In genomic region chr14:88823968-88824313, GRCh38 we compare ENCODE assay signal across 8 cellular contexts. TPM values are rescaled to one million over a fixed set of nuclear protein-coding genes. Genes with fewer than 3 reads are reported as not detected.
DNase-seq lines count a peak whose midpoint lies in the region; ATAC-seq and TF ChIP-seq lines count a peak whose summit lies in the region.

No MANE protein-coding gene starts in this region.

- no peak for DNase-seq in GM06990 (ENCODE audit: extremely low read depth, insufficient read length)
- no peak for DNase-seq in thoracic aorta (ENCODE audit: low spot score)
- DNase-seq in DMS153 treated with DMSO at 0.1 percent for 48 hours (lab: John Stamatoyannopoulos, UW; ENCODE audit: unreplicated experiment), result no peak

- no peaks in the 10 kb centered on the region for H3K4me1 ChIP-seq in iPS-15b (ENCODE audit: control insufficient read depth, insufficient read depth, low read length)
- H3K4me1 ChIP-seq in thoracic aorta (ENCODE audit: control insufficient read depth in 1 of 2, low read depth in 2 of 2), result peaks cover 4 to 18% of the 10 kb centered on the region in 2 donors

- H3K9me3 ChIP-seq in iPS-15b (ENCODE audit: control insufficient read depth, insufficient read depth, low read length), result no peaks in the 10 kb centered on the region
- no peaks in the 10 kb centered on the region for H3K9me3 ChIP-seq in thoracic aorta

- ATAC-seq in HG02588 (IDR thresholded peaks at IDR 0.05; ENCODE audit: unreplicated experiment) (peak; percentile 10), thoracic aorta (ENCODE audit: insufficient number of reproducible peaks, low FRiP score, low read depth) (no peak), GM18519 (IDR thresholded peaks at IDR 0.05; ENCODE audit: low FRiP score, unreplicated experiment) (no peak), HG03097 (IDR thresholded peaks at IDR 0.05; ENCODE audit: low FRiP score, unreplicated experiment) (no peak)

- no peaks in the 10 kb centered on the region for H3K36me3 ChIP-seq in GM06990 (ENCODE audit: control insufficient read depth, insufficient read depth, low read length)
- no peaks in the 10 kb centered on the region for H3K36me3 ChIP-seq in iPS-15b (ENCODE audit: control insufficient read depth, insufficient read depth, low read length)
- no peaks in the 10 kb centered on the region for H3K36me3 ChIP-seq in thoracic aorta

- H3K4me3 ChIP-seq in GM06990 (replicated peaks; ENCODE audit: low read depth, low read length) (peak overlapping the region; percentile 79), iPS-15b (ENCODE audit: low read depth, low read length) (peak overlapping the region; percentile 92), thoracic aorta (peak overlapping the region; percentile 83)

- no peak overlapping the region for H3K9ac ChIP-seq in iPS-15b (ENCODE audit: low read depth, low read length)

- H3K27ac ChIP-seq in VCaP, result peak overlapping the region; percentile 92
- peak overlapping the region; percentile 59 to 84 for H3K27ac ChIP-seq in thoracic aorta

- no peaks in the 10 kb centered on the region; the same call in 1 of the 2 replicates for H3K27me3 ChIP-seq in GM06990 (replicated peaks; ENCODE audit: control insufficient read depth, insufficient read depth, low read length)
- no peaks in the 10 kb centered on the region for H3K27me3 ChIP-seq in iPS-15b (ENCODE audit: control insufficient read depth, insufficient read depth, low read length)
- no peaks in the 10 kb centered on the region for H3K27me3 ChIP-seq in thoracic aorta (replicated peaks; ENCODE audit: insufficient read depth)

- no peak for TF ChIP-seq CTCF in GM06990 (IDR thresholded peaks at IDR 0.05; ENCODE audit: insufficient read depth, low read length, poor library complexity, severe bottlenecking)
- TF ChIP-seq CTCF in VCaP (conservative IDR thresholded peaks at IDR 0.05), result no peak
- TF ChIP-seq CTCF in thoracic aorta (IDR thresholded peaks at IDR 0.05), result no peak

RNA-seq across cellular contexts. Expression of gene TTC8, which starts 0.5 kb away (rescaled TPM):
- total RNA-seq in thoracic aorta, result 10 to 100 TPM; 20.8 to 34.1 TPM

RNA-seq across cellular contexts. Expression of gene EML5, which starts 31.2 kb away (rescaled TPM):
- total RNA-seq in thoracic aorta, result under 1 TPM; 0.41 to 0.71 TPM
